10 cellular contexts compared by ENCODE assay signal in the genomic region with DNA sequence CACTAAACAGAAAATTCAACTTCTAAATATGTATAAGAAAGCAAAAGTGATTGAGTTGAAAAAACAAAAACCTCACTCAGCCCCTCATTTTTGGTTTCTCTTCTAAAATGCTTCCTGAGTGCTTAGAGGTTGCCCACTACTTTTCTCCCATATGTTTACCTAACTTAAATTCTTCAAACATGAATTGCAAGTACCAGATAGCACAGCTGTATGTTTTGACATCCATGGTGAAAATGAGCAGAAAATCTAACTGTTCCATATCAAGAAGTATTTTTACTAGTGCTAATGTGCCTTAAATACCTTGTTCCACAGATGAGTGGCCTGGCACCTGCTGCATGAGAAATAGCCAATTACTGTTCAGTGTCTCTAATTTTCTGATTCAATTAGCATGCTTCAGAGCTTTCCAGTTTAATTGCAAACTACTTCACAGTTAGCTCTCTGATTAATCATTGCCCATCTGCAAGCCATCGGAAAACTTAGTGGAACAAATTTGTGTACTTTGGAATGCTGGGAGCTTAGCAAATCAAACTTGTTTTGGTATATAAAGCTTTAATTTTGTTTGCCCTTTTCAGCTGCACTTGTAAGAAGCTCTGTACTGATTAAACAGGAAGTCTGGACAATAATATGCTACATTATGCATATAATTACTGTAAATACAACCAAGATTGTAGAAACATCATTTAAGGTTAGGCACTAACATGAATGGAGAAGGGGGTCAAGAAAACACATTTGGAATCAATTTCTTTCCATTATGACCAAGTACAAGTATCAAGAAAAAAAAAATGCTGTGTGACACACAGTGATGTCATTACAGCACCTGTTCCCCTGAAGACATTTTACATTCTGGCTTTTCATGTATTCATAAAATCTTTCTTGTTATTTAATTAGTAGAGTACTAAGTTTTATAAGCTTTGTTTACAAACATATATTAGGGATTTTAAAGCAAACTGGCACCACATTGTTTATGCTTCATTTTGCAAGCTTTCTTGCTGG.
DNase-seq lines count a peak whose midpoint lies in the region; ATAC-seq and TF ChIP-seq lines count a peak whose summit lies in the region.
"Had no signal": no experiment of that assay in that cellular context is flagged by ENCODE, and none has a peak within 500 bp of the region (broad histone marks: within the 10 kb centered on the region; RNA-seq: fewer than 3 reads in every experiment).

No MANE protein-coding gene starts in this region.

- DNase-seq in DMS53 (lab: John Stamatoyannopoulos, UW): peak; percentile 50
- DNase-seq in NCI-H748 treated with DMSO at 0.1 percent for 48 hours (lab: John Stamatoyannopoulos, UW): peak; percentile 93
- DNase-seq in activated T-helper 2 cell treated with anti-CD3 and anti-CD28 coated beads, Interferon-gamma antibody, Interleukin-2, Interleukin-4, amounts not matched to agents 10 μg/mL and 5 μg/mL and 100 μg/mL, durations not matched to agents 14 hours and 24 hours and 36 hours (ENCODE audit: low spot score): no peak
- no peak for DNase-seq in UCSD-AML1 (lab: John Stamatoyannopoulos, UW; ENCODE audit: unreplicated experiment)
- no peak for DNase-seq in SHP77 treated with DMSO at 0.1 percent for 48 hours (lab: John Stamatoyannopoulos, UW)
- DNase-seq in endothelial cell (ENCODE audit: low spot score): no peak
- DNase-seq: T-helper 1 cell had no signal

- intact Hi-C loops in activated T-helper 2 cell treated with anti-CD3 and anti-CD28 coated beads, Interferon-gamma antibody, Interleukin-2, Interleukin-4, amounts not matched to agents 10 μg/mL and 5 μg/mL and 100 μg/mL, durations not matched to agents 14 hours and 24 hours and 36 hours (cut with micrococcal nuclease): no loop called here

- TF ChIP-seq CTCF in endothelial cell (IDR thresholded peaks at IDR 0.05; ENCODE audit: unreplicated experiment): no peak

- no peaks in the 10 kb centered on the region for H3K36me3 Mint-ChIP-seq in activated T-helper 2 cell treated with anti-CD3 and anti-CD28 coated beads, Interferon-gamma antibody, Interleukin-2, Interleukin-4, amounts not matched to agents 10 μg/mL and 5 μg/mL and 100 μg/mL, durations not matched to agents 14 hours and 24 hours and 36 hours (ENCODE audit: low read depth)
- H3K36me3 Mint-ChIP-seq in endothelial cell (ENCODE audit: low read depth, unreplicated experiment): no peaks in the 10 kb centered on the region

- H3K4me3 Mint-ChIP-seq in activated T-helper 2 cell treated with anti-CD3 and anti-CD28 coated beads, Interferon-gamma antibody, Interleukin-2, Interleukin-4, amounts not matched to agents 10 μg/mL and 5 μg/mL and 100 μg/mL, durations not matched to agents 14 hours and 24 hours and 36 hours (ENCODE audit: low read depth): no peak overlapping the region
- H3K4me3 Mint-ChIP-seq in endothelial cell (ENCODE audit: unreplicated experiment): no peak overlapping the region
- H3K4me3 Mint-ChIP-seq: dendritic cell treated with granulocyte-macrophage colony-stimulating factor and Interleukin-4, amounts not matched to agents 40 ng/mL and 50 ng/mL, for 4 days had no signal

- no peak overlapping the region for H3K27ac Mint-ChIP-seq in activated T-helper 2 cell treated with anti-CD3 and anti-CD28 coated beads, Interferon-gamma antibody, Interleukin-2, Interleukin-4, amounts not matched to agents 10 μg/mL and 5 μg/mL and 100 μg/mL, durations not matched to agents 14 hours and 24 hours and 36 hours
- no peak overlapping the region for H3K27ac Mint-ChIP-seq in endothelial cell (ENCODE audit: unreplicated experiment)
- H3K27ac Mint-ChIP-seq: dendritic cell treated with granulocyte-macrophage colony-stimulating factor and Interleukin-4, amounts not matched to agents 40 ng/mL and 50 ng/mL, for 4 days had no signal

- ATAC-seq in GM19468 (IDR thresholded peaks at IDR 0.05; ENCODE audit: extremely low read depth, unreplicated experiment) (peak; percentile 21), HG03139 (IDR thresholded peaks at IDR 0.05; ENCODE audit: unreplicated experiment) (peak; percentile 51)

- no peaks in the 10 kb centered on the region for H3K9me3 Mint-ChIP-seq in activated T-helper 2 cell treated with anti-CD3 and anti-CD28 coated beads, Interferon-gamma antibody, Interleukin-2, Interleukin-4, amounts not matched to agents 10 μg/mL and 5 μg/mL and 100 μg/mL, durations not matched to agents 14 hours and 24 hours and 36 hours
- H3K9me3 Mint-ChIP-seq in endothelial cell (ENCODE audit: unreplicated experiment): no peaks in the 10 kb centered on the region
- H3K9me3 Mint-ChIP-seq: dendritic cell treated with granulocyte-macrophage colony-stimulating factor and Interleukin-4, amounts not matched to agents 40 ng/mL and 50 ng/mL, for 4 days had no signal

- no peaks in the 10 kb centered on the region for H3K4me1 Mint-ChIP-seq in activated T-helper 2 cell treated with anti-CD3 and anti-CD28 coated beads, Interferon-gamma antibody, Interleukin-2, Interleukin-4, amounts not matched to agents 10 μg/mL and 5 μg/mL and 100 μg/mL, durations not matched to agents 14 hours and 24 hours and 36 hours (ENCODE audit: low read depth)
- peaks cover 4% of the 10 kb centered on the region for H3K4me1 Mint-ChIP-seq in endothelial cell (ENCODE audit: unreplicated experiment)

- H3K27me3 Mint-ChIP-seq in activated T-helper 2 cell treated with anti-CD3 and anti-CD28 coated beads, Interferon-gamma antibody, Interleukin-2, Interleukin-4, amounts not matched to agents 10 μg/mL and 5 μg/mL and 100 μg/mL, durations not matched to agents 14 hours and 24 hours and 36 hours (ENCODE audit: low read depth): no peaks in the 10 kb centered on the region
- no peaks in the 10 kb centered on the region for H3K27me3 Mint-ChIP-seq in endothelial cell (ENCODE audit: unreplicated experiment)
- H3K27me3 Mint-ChIP-seq: dendritic cell treated with granulocyte-macrophage colony-stimulating factor and Interleukin-4, amounts not matched to agents 40 ng/mL and 50 ng/mL, for 4 days had no signal

Comparison
In these comparisons a context has a peak if more than half of its experiments do, and no peak if none do; other contexts are left out.
1. DNase-seq: peak in DMS53 (single experiment) and NCI-H748 treated with DMSO at 0.1 percent for 48 hours (single experiment); none in activated T-helper 2 cell treated with anti-CD3 and anti-CD28 coated beads, Interferon-gamma antibody, Interleukin-2, Interleukin-4, amounts not matched to agents 10 μg/mL and 5 μg/mL and 100 μg/mL, durations not matched to agents 14 hours and 24 hours and 36 hours (single experiment), UCSD-AML1 (single experiment), SHP77 treated with DMSO at 0.1 percent for 48 hours (single experiment) and endothelial cell (single experiment).